9 cellular contexts compared by ENCODE assay signal in the genomic region with DNA sequence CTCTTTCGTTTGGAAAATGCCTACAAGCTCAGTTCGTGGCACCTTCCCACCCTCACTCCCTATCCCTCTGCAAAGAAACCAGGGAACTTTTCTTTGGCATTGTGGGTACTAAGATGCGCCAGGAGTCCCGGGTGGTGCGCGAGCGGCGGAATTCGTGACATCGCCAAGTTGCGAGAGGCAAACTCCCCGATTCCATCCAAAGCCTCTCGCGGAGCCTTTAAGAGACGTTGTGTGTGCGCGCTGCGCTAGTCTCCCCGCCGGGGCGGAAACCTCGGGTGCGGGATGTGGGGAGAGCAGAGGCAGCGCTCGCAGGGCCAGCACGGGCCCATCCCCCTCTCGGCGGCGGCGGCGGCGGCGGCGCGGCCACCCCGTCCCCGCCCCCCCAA. TPM values are rescaled to one million over a fixed set of nuclear protein-coding genes. Genes with fewer than 3 reads are reported as not detected.
A peak's percentile ranks its signal among the peaks of the same experiment; 100 is the strongest.
DNase-seq lines count a peak whose midpoint lies in the region; ATAC-seq and TF ChIP-seq lines count a peak whose summit lies in the region.
"Had no signal": no experiment of that assay in that cellular context is flagged by ENCODE, and none has a peak within 500 bp of the region (broad histone marks: within the 10 kb centered on the region; RNA-seq: fewer than 3 reads in every experiment).

No MANE protein-coding gene starts in this region.

- peaks cover 0 to 3% of the 10 kb centered on the region in 2 donors for H3K4me1 ChIP-seq in lung (ENCODE audit: control insufficient read depth in 2 of 2, insufficient read depth in 2 of 2, low read length in 2 of 2)
- peaks cover 5 to 14% of the 10 kb centered on the region in 2 donors for H3K4me1 ChIP-seq in thyroid gland

- peak; percentile 80 to 88 (median 87) for DNase-seq in NCI-H1417 (lab: John Stamatoyannopoulos, UW)
- DNase-seq in NCI-H1417 treated with DMSO at 0.1 percent for 48 hours (lab: John Stamatoyannopoulos, UW) = no peak
- DNase-seq in HCEC 1CT = peak; percentile 86
- peak; percentile 58 for DNase-seq in NOMO-1 treated with dmso at 0.1 percent for 144 hours (lab: John Stamatoyannopoulos, UW; ENCODE audit: unreplicated experiment)
- no peak for DNase-seq in lung (ENCODE audit: low spot score)
- DNase-seq in thyroid gland = no peak
- no peak for DNase-seq in GF-D8 (lab: John Stamatoyannopoulos, UW)

- WGBS in lung, 2 donors = 1 to 2% methylated on average over 23 to 37 of the region's 37 CpGs
- WGBS in thyroid gland, 2 donors = 2 to 4% methylated on average over 20 to 23 of the region's 37 CpGs

- H3K27me3 ChIP-seq in lung (ENCODE audit: control insufficient read depth, insufficient read depth) (no peaks in the 10 kb centered on the region), thyroid gland (no peaks in the 10 kb centered on the region)

- ATAC-seq in lung (ENCODE audit: insufficient read depth, low FRiP score) = peak; percentile 5

- no peak for TF ChIP-seq POLR2A in thyroid gland (IDR thresholded peaks at IDR 0.05)

- peak overlapping the region; percentile 17 for H3K4me3 ChIP-seq in lung
- H3K4me3 ChIP-seq in thyroid gland (replicated peaks in 1 of 3) = peak overlapping the region in 2 of 3 donors; percentile 24 to 41
- H3K4me3 ChIP-seq: BLaER1 treated with 17β-estradiol and CSF1 and Interleukin-3, amounts not matched to agents 10 nM and 100 nM had no signal

- intact Hi-C loops in thyroid gland (cut with DNase I) = no loop called here

- H3K9me3 ChIP-seq in lung (ENCODE audit: control insufficient read depth in 2 of 2, insufficient read depth in 1 of 2, low read length in 1 of 2) (peaks cover 0 to 5% of the 10 kb centered on the region in 2 donors), thyroid gland (no peaks in the 10 kb centered on the region)

- H3K27ac ChIP-seq in cingulate gyrus (ENCODE audit: low read depth, low read length) = peak overlapping the region; percentile 11
- peak overlapping the region; percentile 55 to 57 for H3K27ac ChIP-seq in lung (ENCODE audit: low read depth in 1 of 2, low read length in 1 of 2)
- H3K27ac ChIP-seq in thyroid gland = peak overlapping the region; percentile 7 to 90 (median 72)
- H3K27ac ChIP-seq: BLaER1 treated with 17β-estradiol and CSF1 and Interleukin-3, amounts not matched to agents 10 nM and 100 nM had no signal

- no peak for TF ChIP-seq CTCF in lung (IDR thresholded peaks at IDR 0.05; ENCODE audit: control extremely low read depth, extremely low read depth)
- TF ChIP-seq CTCF in thyroid gland (IDR thresholded peaks at IDR 0.05) = no peak

- H3K36me3 ChIP-seq in lung (ENCODE audit: control insufficient read depth in 2 of 2, insufficient read depth in 2 of 2, low read length in 2 of 2) (peaks cover 0 to 2% of the 10 kb centered on the region in 2 donors), thyroid gland (peaks cover 11 to 28% of the 10 kb centered on the region in 2 donors)
- H3K36me3 ChIP-seq: BLaER1 treated with 17β-estradiol and CSF1 and Interleukin-3, amounts not matched to agents 10 nM and 100 nM had no signal

RNA-seq across cellular contexts. Expression of a gene that starts 0.4 kb away (rescaled TPM):
- total RNA-seq in lung (10 to 100 TPM; 41.9 to 73.5 TPM), thyroid gland (10 to 100 TPM; 18.3 to 30.2 (median 20.4) TPM)
- polyA plus RNA-seq in lung = 10 to 100 TPM; 15.0 to 28.9 TPM

Comparison
In these comparisons a context has a peak if more than half of its experiments do, and no peak if none do; other contexts are left out.
1. DNase-seq: peak in NCI-H1417 (3 of 3), HCEC 1CT (single experiment) and NOMO-1 treated with dmso at 0.1 percent for 144 hours (single experiment); none in NCI-H1417 treated with DMSO at 0.1 percent for 48 hours (single experiment), lung (single experiment), thyroid gland (0 of 2) and GF-D8 (single experiment).
2. H3K27ac ChIP-seq: peak in every context shown above with its lines; median percentile 72 in thyroid gland; 56 in lung; 11 in cingulate gyrus.